In genomic region chr3:182369861-182370260, GRCh38 we compare ENCODE assay signal across 22 cellular contexts.
DNase-seq lines count a peak whose midpoint lies in the region; ATAC-seq, FAIRE-seq and TF ChIP-seq lines count a peak whose summit lies in the region.
"Had no signal": no experiment of that assay in that cellular context is flagged by ENCODE, and none has a peak within 500 bp of the region (broad histone marks: within the 10 kb centered on the region; RNA-seq: fewer than 3 reads in every experiment).

No MANE protein-coding gene starts in this region.

- no peaks in the 10 kb centered on the region for H3K36me3 Mint-ChIP-seq in GM23338 (ENCODE audit: low read depth)
- H3K36me3 Mint-ChIP-seq: CD4-positive, CD25-positive, alpha-beta regulatory T cell; CD8-positive, alpha-beta T cell had no signal

- H3K27me3 Mint-ChIP-seq in GM23338 (ENCODE audit: insufficient read depth, low read depth, poor library complexity) = peaks cover 2% of the 10 kb centered on the region
- H3K27me3 Mint-ChIP-seq: CD4-positive, CD25-positive, alpha-beta regulatory T cell had no signal

- no peaks in the 10 kb centered on the region for H3K9me2 ChIP-seq in GM23338 (ENCODE audit: insufficient read depth)

- no peaks in the 10 kb centered on the region for H3K9me3 ChIP-seq in keratinocyte (ENCODE audit: control insufficient read depth, low read depth, low read length)
- H3K9me3 ChIP-seq: BLaER1 had no signal

- no peak for TF ChIP-seq CTCF in GM23338 (conservative IDR thresholded peaks at IDR 0.05; ENCODE audit: low read depth in 2 of 2)
- no peak for TF ChIP-seq CTCF in keratinocyte (optimal IDR thresholded peaks at IDR 0.05 in 1 of 3, IDR thresholded peaks at IDR 0.05 in 1 of 3, conservative IDR thresholded peaks at IDR 0.05 in 1 of 3; ENCODE audit: extremely low read depth in 1 of 3, insufficient read depth in 2 of 3, low read length in 3 of 3)

- H3K36me3 ChIP-seq in GM23338 (ENCODE audit: insufficient read depth) = no peaks in the 10 kb centered on the region
- no peaks in the 10 kb centered on the region for H3K36me3 ChIP-seq in keratinocyte (ENCODE audit: control insufficient read depth in 2 of 2, extremely low read depth in 1 of 2, insufficient read depth in 2 of 2, low read length in 2 of 2)
- H3K36me3 ChIP-seq: BLaER1 had no signal

- ATAC-seq in GM23338 (no peak), HG02571 (IDR thresholded peaks at IDR 0.05; ENCODE audit: unreplicated experiment) (no peak), HG03342 (IDR thresholded peaks at IDR 0.05; ENCODE audit: unreplicated experiment) (no peak)
- ATAC-seq: CD8-positive, alpha-beta T cell had no signal

- H4K20me1 ChIP-seq in GM23338 (replicated peaks; ENCODE audit: insufficient read depth) (no peaks in the 10 kb centered on the region), keratinocyte (ENCODE audit: control insufficient read depth, extremely low read depth, insufficient read depth, low read length) (no peaks in the 10 kb centered on the region)
- H4K20me1 ChIP-seq: BLaER1 had no signal

- peak overlapping the region; percentile 63; the same call in 1 of the 2 replicates for H3K27ac Mint-ChIP-seq in GM23338
- H3K27ac Mint-ChIP-seq: B cell; CD4-positive, CD25-positive, alpha-beta regulatory T cell; CD8-positive, alpha-beta T cell had no signal

- no peaks in the 10 kb centered on the region for H3K79me2 ChIP-seq in GM23338 (replicated peaks; ENCODE audit: insufficient read depth)
- no peaks in the 10 kb centered on the region for H3K79me2 ChIP-seq in keratinocyte (ENCODE audit: control insufficient read depth, insufficient read depth, low read length)

- no peaks in the 10 kb centered on the region for H3K9me3 Mint-ChIP-seq in GM23338
- H3K9me3 Mint-ChIP-seq: CD8-positive, alpha-beta T cell had no signal

- no peak overlapping the region for H3K4me3 ChIP-seq in GM23338
- H3K4me3 ChIP-seq in keratinocyte (ENCODE audit: control insufficient read depth in 2 of 3, extremely low read depth in 1 of 3, insufficient read depth in 2 of 3, low read depth in 1 of 3, low read length in 3 of 3) = no peak overlapping the region
- H3K4me3 ChIP-seq: BLaER1 had no signal

- no peak overlapping the region for H3K9ac ChIP-seq in keratinocyte (ENCODE audit: control insufficient read depth, extremely low read depth, insufficient read depth, low read length)
- H3K9ac ChIP-seq: BLaER1 had no signal

- peaks cover 3% of the 10 kb centered on the region; the same call in 2 of the 3 replicates for H3K4me1 Mint-ChIP-seq in GM23338
- H3K4me1 Mint-ChIP-seq: B cell; CD4-positive, CD25-positive, alpha-beta regulatory T cell had no signal

- no peak overlapping the region for H3K4me2 ChIP-seq in GM23338
- no peak overlapping the region for H3K4me2 ChIP-seq in keratinocyte (ENCODE audit: control insufficient read depth, extremely low read depth, insufficient read depth, low read depth, low read length)
- H3K4me2 ChIP-seq: BLaER1 had no signal

- H3K27me3 ChIP-seq in GM23338 (ENCODE audit: insufficient read depth) = no peaks in the 10 kb centered on the region
- no peaks in the 10 kb centered on the region for H3K27me3 ChIP-seq in keratinocyte (ENCODE audit: control insufficient read depth, extremely low read depth, insufficient read depth, low read length)
- H3K27me3 ChIP-seq: BLaER1 had no signal

- no peak overlapping the region for H2AFZ ChIP-seq in GM23338
- H2AFZ ChIP-seq in keratinocyte (ENCODE audit: control insufficient read depth, low read length) = no peak overlapping the region

- no peaks in the 10 kb centered on the region for H3F3A ChIP-seq in GM23338 (replicated peaks; ENCODE audit: low read depth)

- H3K27ac ChIP-seq in GM23338 (ENCODE audit: low read depth) (no peak overlapping the region), keratinocyte (ENCODE audit: control insufficient read depth, insufficient read depth, low read length) (no peak overlapping the region)
- H3K27ac ChIP-seq: 22Rv1, BLaER1, C4-2B had no signal

- H3K9me1 ChIP-seq in keratinocyte (ENCODE audit: control insufficient read depth, extremely low read depth, insufficient read depth, low read length) = no peaks in the 10 kb centered on the region

- dilution Hi-C loops in keratinocyte (cut with MboI; ENCODE audit: extremely low pct_ligation_motif_present, low sequenced_read_pairs) = no loop called here

- no peak overlapping the region for H3K4me3 Mint-ChIP-seq in GM23338
- H3K4me3 Mint-ChIP-seq: B cell; CD4-positive, CD25-positive, alpha-beta regulatory T cell; CD8-positive, alpha-beta T cell had no signal

- FAIRE-seq in keratinocyte (lab: Jason Lieb, UNC) = peak; percentile 59
- FAIRE-seq: A204.1, GM12891, GM18507 had no signal

- DNase-seq in GM23338 (ENCODE audit: low spot score) = no peak
- DNase-seq in M059J (ENCODE audit: low read depth) = peak; percentile 8
- DNase-seq in keratinocyte (ENCODE audit: low read depth, low spot score) = no peak
- DNase-seq in GM19240 (ENCODE audit: insufficient read length, low spot score) = no peak
- DNase-seq: Calu3; CD4-positive, CD25-positive, alpha-beta regulatory T cell; CD8-positive, alpha-beta T cell; DMS53; DMS79 treated with DMSO at 0.1 percent for 48 hours; GF-D8; GOT3; H7; HCEC 1CT had no signal

- no peaks in the 10 kb centered on the region; the same call in 1 of the 2 replicates for H3K4me1 ChIP-seq in GM23338 (ENCODE audit: insufficient read depth)
- H3K4me1 ChIP-seq in keratinocyte (ENCODE audit: control insufficient read depth, extremely low read depth, insufficient read depth, low read length) = peaks cover 17% of the 10 kb centered on the region
- H3K4me1 ChIP-seq: BLaER1 had no signal

TF ChIP-seq in GM23338, 12 proteins besides CTCF, POLR2A, EP300 and RAD21 (continues in another document):
- TF ChIP-seq EZH2phosphoT487 (IDR thresholded peaks at IDR 0.05; ENCODE audit: unreplicated experiment) (no peak), CREB1 (CRISPR knock-in tag; IDR thresholded peaks at IDR 0.05; ENCODE audit: low read depth) (no peak), NANOG (IDR thresholded peaks at IDR 0.05; ENCODE audit: borderline replicate concordance) (no peak), REST (IDR thresholded peaks at IDR 0.05; ENCODE audit: unreplicated experiment) (no peak)
